3 cellular contexts compared by ENCODE assay signal in the genomic region with DNA sequence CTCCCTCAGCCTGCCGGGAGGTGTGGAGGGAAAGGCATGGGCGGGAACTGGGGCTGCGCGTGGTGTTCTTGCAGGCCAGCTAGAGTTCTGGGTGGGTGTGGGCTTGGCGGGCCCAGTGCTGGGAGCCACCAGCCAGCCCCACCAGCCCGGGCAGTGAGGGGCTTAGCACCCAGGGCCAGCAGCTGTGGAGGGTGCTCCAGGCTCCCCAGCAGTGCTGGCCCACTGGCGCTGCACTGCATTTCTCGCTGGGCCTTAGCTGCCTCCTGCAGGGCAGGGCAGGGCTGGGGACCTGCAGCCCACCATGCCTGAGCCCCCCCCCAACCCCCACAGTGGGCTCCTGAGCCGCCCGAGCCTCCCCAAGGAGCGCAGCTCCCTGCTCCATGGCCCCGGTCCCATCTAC.
"Had no signal": no experiment of that assay in that cellular context is flagged by ENCODE, and none has a peak within 500 bp of the region (broad histone marks: within the 10 kb centered on the region; RNA-seq: fewer than 3 reads in every experiment).

No MANE protein-coding gene starts in this region.

- H3K4me3 ChIP-seq: GM12878 had no signal

- ATAC-seq: GM12878 had no signal

- DNase-seq: GDM1, GF-D8 had no signal
